ENCODE assay signal across 19 cellular contexts in the genomic region with DNA sequence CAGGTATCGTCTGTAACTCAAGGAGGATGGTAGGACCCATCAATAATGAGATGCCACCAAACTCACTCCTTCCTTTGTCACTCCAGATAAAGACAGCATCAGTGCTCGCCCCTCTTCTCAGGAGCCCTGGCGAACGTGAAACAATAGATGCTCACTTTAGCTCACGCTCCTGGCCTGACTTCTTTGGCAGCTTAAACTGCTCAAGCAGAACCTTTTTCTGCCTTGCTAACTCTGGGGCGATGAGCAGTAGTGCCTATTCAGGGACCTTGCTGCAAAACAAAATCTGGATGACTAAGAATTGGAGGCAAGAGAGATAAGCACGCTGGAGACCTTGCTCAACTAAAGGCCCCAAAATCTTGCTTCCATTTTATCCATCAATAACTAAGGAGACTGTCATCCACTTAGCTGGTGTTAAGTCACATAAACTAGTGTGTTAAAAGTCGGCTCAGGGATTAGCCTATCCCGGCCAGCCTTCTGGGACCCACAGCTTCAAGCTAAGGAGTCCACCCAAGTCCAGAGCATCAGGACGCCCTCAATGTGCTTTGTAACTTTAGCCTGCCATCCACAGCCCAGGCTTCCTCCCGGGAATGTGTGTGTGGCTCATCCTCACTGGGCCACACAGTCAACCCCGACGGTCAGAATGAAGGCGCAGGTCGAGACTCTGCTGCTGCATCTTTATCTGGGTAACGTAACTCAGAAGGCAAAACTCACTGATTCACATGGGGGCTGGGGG. TPM values are rescaled to one million over a fixed set of nuclear protein-coding genes. Genes with fewer than 3 reads are reported as not detected.
A peak's percentile ranks its signal among the peaks of the same experiment; 100 is the strongest.
DNase-seq lines count a peak whose midpoint lies in the region; ATAC-seq and TF ChIP-seq lines count a peak whose summit lies in the region.
"Had no signal": no experiment of that assay in that cellular context is flagged by ENCODE, and none has a peak within 500 bp of the region (broad histone marks: within the 10 kb centered on the region; RNA-seq: fewer than 3 reads in every experiment).

No MANE protein-coding gene starts in this region.

- no peak overlapping the region for H3K4me3 ChIP-seq in gastrocnemius medialis
- H3K4me3 ChIP-seq in CD8-positive, alpha-beta memory T cell (ENCODE audit: low read length) = no peak overlapping the region

- in situ Hi-C loops in gastrocnemius medialis (cut with MboI; ENCODE audit: low sequenced_read_pairs in 4 of 4) = no loop called here

- intact Hi-C loops in activated CD4-positive, alpha-beta memory T cell treated with anti-CD3 and anti-CD28 coated beads for 36 hours (cut with micrococcal nuclease) = no loop called here
- intact Hi-C loops in gastrocnemius medialis (cut with DNase I; ENCODE audit: low total_unique reads) = loop anchor here (10.0 kb wide), 2 partner anchors 669 to 1251 kb away; a partner anchor contains a TSS

- no peak for TF ChIP-seq CTCF in gastrocnemius medialis (IDR thresholded peaks at IDR 0.05 in 4 of 5, conservative IDR thresholded peaks at IDR 0.05 in 1 of 5)

- H3K27me3 Mint-ChIP-seq in activated CD4-positive, alpha-beta memory T cell treated with anti-CD3 and anti-CD28 coated beads, Interleukin-2, amount 10 ng/mL, durations not matched to agents 7 days and 5 days = peaks cover 27% of the 10 kb centered on the region
- peaks cover 18% of the 10 kb centered on the region for H3K27me3 Mint-ChIP-seq in activated CD4-positive, alpha-beta memory T cell treated with anti-CD3 and anti-CD28 coated beads for 36 hours
- peaks cover 11 to 27% of the 10 kb centered on the region in 2 donors for H3K27me3 Mint-ChIP-seq in CD8-positive, alpha-beta memory T cell
- peaks cover 27% of the 10 kb centered on the region for H3K27me3 Mint-ChIP-seq in T-helper 2 cell treated with Interferon-gamma antibody and Interleukin-4, amounts not matched to agents 5 μg/mL and 100 μg/mL, for 36 hours (ENCODE audit: low read depth)

- H3K27ac ChIP-seq in gastrocnemius medialis = peak overlapping the region; percentile 85 to 92 (median 92)
- H3K27ac ChIP-seq in CD8-positive, alpha-beta memory T cell (ENCODE audit: low read depth, low read length) = no peak overlapping the region
- H3K27ac ChIP-seq: epithelial cell of prostate, VCaP had no signal

- no peaks in the 10 kb centered on the region for H3K27me3 ChIP-seq in gastrocnemius medialis
- H3K27me3 ChIP-seq in CD8-positive, alpha-beta memory T cell (ENCODE audit: insufficient read depth, low read length, poor library complexity, severe bottlenecking) = no peaks in the 10 kb centered on the region

- TF ChIP-seq POLR2A in gastrocnemius medialis (IDR thresholded peaks at IDR 0.05) = no peak

- H3K4me3 Mint-ChIP-seq in activated CD4-positive, alpha-beta memory T cell treated with anti-CD3 and anti-CD28 coated beads, Interleukin-2, amount 10 ng/mL, durations not matched to agents 7 days and 5 days = no peak overlapping the region
- no peak overlapping the region for H3K4me3 Mint-ChIP-seq in activated CD4-positive, alpha-beta memory T cell treated with anti-CD3 and anti-CD28 coated beads for 36 hours
- H3K4me3 Mint-ChIP-seq in CD8-positive, alpha-beta memory T cell = no peak overlapping the region
- H3K4me3 Mint-ChIP-seq in T-helper 2 cell treated with Interferon-gamma antibody and Interleukin-4, amounts not matched to agents 5 μg/mL and 100 μg/mL, for 36 hours = no peak overlapping the region
- H3K4me3 Mint-ChIP-seq: activated naive CD8-positive, alpha-beta T cell treated with anti-CD3 and anti-CD28 coated beads, Interleukin-2, amount 10 ng/mL, durations not matched to agents 7 days and 5 days; CD4-positive, alpha-beta T cell; stimulated activated effector memory CD8-positive, alpha-beta T cell treated with anti-CD3 and anti-CD28 coated beads, Interleukin-12 subunit alpha, Interleukin-12 subunit beta, amount 100 ng/mL, for 72 hours had no signal

- peak; percentile 12 for ATAC-seq in HG03060 (IDR thresholded peaks at IDR 0.05; ENCODE audit: low read depth, unreplicated experiment)
- peak in 1 of 2 donors; percentile 13 for ATAC-seq in gastrocnemius medialis
- ATAC-seq: right cardiac atrium; stimulated activated effector memory CD8-positive, alpha-beta T cell treated with anti-CD3 and anti-CD28 coated beads, Interleukin-12 subunit alpha, Interleukin-12 subunit beta, amount 100 ng/mL, for 72 hours had no signal

- POLR2A ChIA-PET in activated CD4-positive, alpha-beta memory T cell treated with anti-CD3 and anti-CD28 coated beads, Interleukin-2, amount 10 ng/mL, durations not matched to agents 7 days and 5 days (lab: Charles Lee) = no interaction called here
- POLR2A ChIA-PET in activated CD4-positive, alpha-beta memory T cell treated with anti-CD3 and anti-CD28 coated beads for 36 hours (lab: Charles Lee) = no interaction called here
- POLR2A ChIA-PET in CD8-positive, alpha-beta memory T cell (lab: Charles Lee) = no interaction called here

- H3K4me1 Mint-ChIP-seq in activated CD4-positive, alpha-beta memory T cell treated with anti-CD3 and anti-CD28 coated beads, Interleukin-2, amount 10 ng/mL, durations not matched to agents 7 days and 5 days = peaks cover 3% of the 10 kb centered on the region
- H3K4me1 Mint-ChIP-seq in activated CD4-positive, alpha-beta memory T cell treated with anti-CD3 and anti-CD28 coated beads for 36 hours (ENCODE audit: low read depth) = peaks cover 8% of the 10 kb centered on the region
- peaks cover 4 to 10% (median 6%) of the 10 kb centered on the region in 3 donors for H3K4me1 Mint-ChIP-seq in CD8-positive, alpha-beta memory T cell
- peaks cover 2% of the 10 kb centered on the region for H3K4me1 Mint-ChIP-seq in T-helper 2 cell treated with Interferon-gamma antibody and Interleukin-4, amounts not matched to agents 5 μg/mL and 100 μg/mL, for 36 hours (ENCODE audit: low read depth)

- peaks cover 70% of the 10 kb centered on the region in 2 donors for H3K4me1 ChIP-seq in gastrocnemius medialis
- H3K4me1 ChIP-seq in CD8-positive, alpha-beta memory T cell (ENCODE audit: insufficient read depth, low read length) = peaks cover 15% of the 10 kb centered on the region

- no peaks in the 10 kb centered on the region for H3K9me3 ChIP-seq in gastrocnemius medialis
- H3K9me3 ChIP-seq in CD8-positive, alpha-beta memory T cell (ENCODE audit: low read length) = no peaks in the 10 kb centered on the region

- CTCF ChIA-PET in activated CD4-positive, alpha-beta memory T cell treated with anti-CD3 and anti-CD28 coated beads, Interleukin-2, amount 10 ng/mL, durations not matched to agents 7 days and 5 days (lab: Charles Lee) = no interaction called here
- CTCF ChIA-PET in activated CD4-positive, alpha-beta memory T cell treated with anti-CD3 and anti-CD28 coated beads for 36 hours (lab: Charles Lee) = no interaction called here
- CTCF ChIA-PET in CD8-positive, alpha-beta memory T cell (lab: Charles Lee) = no interaction called here

- H3K36me3 Mint-ChIP-seq in activated CD4-positive, alpha-beta memory T cell treated with anti-CD3 and anti-CD28 coated beads, Interleukin-2, amount 10 ng/mL, durations not matched to agents 7 days and 5 days (ENCODE audit: low read depth) = no peaks in the 10 kb centered on the region
- H3K36me3 Mint-ChIP-seq in activated CD4-positive, alpha-beta memory T cell treated with anti-CD3 and anti-CD28 coated beads for 36 hours = no peaks in the 10 kb centered on the region
- H3K36me3 Mint-ChIP-seq in CD8-positive, alpha-beta memory T cell = peaks cover 0 to 2% (median 0%) of the 10 kb centered on the region in 3 donors
- H3K36me3 Mint-ChIP-seq in T-helper 2 cell treated with Interferon-gamma antibody and Interleukin-4, amounts not matched to agents 5 μg/mL and 100 μg/mL, for 36 hours (ENCODE audit: low read depth) = no peaks in the 10 kb centered on the region
- H3K36me3 Mint-ChIP-seq: activated naive CD8-positive, alpha-beta T cell treated with anti-CD3 and anti-CD28 coated beads, Interleukin-2, amount 10 ng/mL, durations not matched to agents 7 days and 5 days; stimulated activated effector memory CD8-positive, alpha-beta T cell treated with anti-CD3 and anti-CD28 coated beads, Interleukin-12 subunit alpha, Interleukin-12 subunit beta, amount 100 ng/mL, for 72 hours had no signal

- H3K27ac Mint-ChIP-seq in activated CD4-positive, alpha-beta memory T cell treated with anti-CD3 and anti-CD28 coated beads, Interleukin-2, amount 10 ng/mL, durations not matched to agents 7 days and 5 days = no peak overlapping the region
- no peak overlapping the region for H3K27ac Mint-ChIP-seq in activated CD4-positive, alpha-beta memory T cell treated with anti-CD3 and anti-CD28 coated beads for 36 hours
- no peak overlapping the region for H3K27ac Mint-ChIP-seq in CD8-positive, alpha-beta memory T cell
- H3K27ac Mint-ChIP-seq in T-helper 2 cell treated with Interferon-gamma antibody and Interleukin-4, amounts not matched to agents 5 μg/mL and 100 μg/mL, for 36 hours = no peak overlapping the region
- H3K27ac Mint-ChIP-seq: activated naive CD8-positive, alpha-beta T cell treated with anti-CD3 and anti-CD28 coated beads, Interleukin-2, amount 10 ng/mL, durations not matched to agents 7 days and 5 days; CD4-positive, alpha-beta T cell; stimulated activated effector memory CD8-positive, alpha-beta T cell treated with anti-CD3 and anti-CD28 coated beads, Interleukin-12 subunit alpha, Interleukin-12 subunit beta, amount 100 ng/mL, for 72 hours had no signal

- DNase-seq in activated CD4-positive, alpha-beta memory T cell treated with anti-CD3 and anti-CD28 coated beads, Interleukin-2, amount 10 ng/mL, durations not matched to agents 7 days and 5 days = peak; percentile 4
- no peak for DNase-seq in activated CD4-positive, alpha-beta memory T cell treated with anti-CD3 and anti-CD28 coated beads for 36 hours
- DNase-seq in glomerular visceral epithelial cell (ENCODE audit: extremely low spot score) (peak; percentile 50), gastrocnemius medialis (peak in 1 of 2 donors; percentile 28), SIG-M5 treated with dmso at 0.1 percent for 504 hours (lab: John Stamatoyannopoulos, UW; ENCODE audit: unreplicated experiment) (no peak)
- DNase-seq in CD8-positive, alpha-beta memory T cell = no peak
- DNase-seq in T-helper 2 cell treated with Interferon-gamma antibody and Interleukin-4, amounts not matched to agents 5 μg/mL and 100 μg/mL, for 36 hours (ENCODE audit: low spot score) = no peak
- DNase-seq: 8988T; activated naive CD8-positive, alpha-beta T cell treated with anti-CD3 and anti-CD28 coated beads, Interleukin-2, amount 10 ng/mL, durations not matched to agents 7 days and 5 days; CD4-positive, alpha-beta T cell; NCI-H1092 treated with DMSO at 0.1 percent for 48 hours; NCI-H446; OCI-M1; right cardiac atrium; stimulated activated CD4-positive, alpha-beta T cell treated with anti-CD3 and anti-CD28 coated beads, Interleukin-4, amount 100 ng/mL, for 4 hours had no signal

- H3K9me3 Mint-ChIP-seq in activated CD4-positive, alpha-beta memory T cell treated with anti-CD3 and anti-CD28 coated beads, Interleukin-2, amount 10 ng/mL, durations not matched to agents 7 days and 5 days = no peaks in the 10 kb centered on the region
- H3K9me3 Mint-ChIP-seq in activated CD4-positive, alpha-beta memory T cell treated with anti-CD3 and anti-CD28 coated beads for 36 hours = no peaks in the 10 kb centered on the region
- H3K9me3 Mint-ChIP-seq in CD8-positive, alpha-beta memory T cell = no peaks in the 10 kb centered on the region
- no peaks in the 10 kb centered on the region for H3K9me3 Mint-ChIP-seq in T-helper 2 cell treated with Interferon-gamma antibody and Interleukin-4, amounts not matched to agents 5 μg/mL and 100 μg/mL, for 36 hours
- H3K9me3 Mint-ChIP-seq: activated naive CD8-positive, alpha-beta T cell treated with anti-CD3 and anti-CD28 coated beads, Interleukin-2, amount 10 ng/mL, durations not matched to agents 7 days and 5 days; CD4-positive, alpha-beta T cell; stimulated activated effector memory CD8-positive, alpha-beta T cell treated with anti-CD3 and anti-CD28 coated beads, Interleukin-12 subunit alpha, Interleukin-12 subunit beta, amount 100 ng/mL, for 72 hours had no signal

- no peaks in the 10 kb centered on the region for H3K36me3 ChIP-seq in gastrocnemius medialis
- no peaks in the 10 kb centered on the region for H3K36me3 ChIP-seq in CD8-positive, alpha-beta memory T cell (ENCODE audit: insufficient read depth, low read length)

RNA-seq across cellular contexts. Expression of a gene that starts 38.9 kb away (rescaled TPM):
- 1 to 10 TPM; 3.9 to 5.0 TPM for total RNA-seq in activated CD4-positive, alpha-beta memory T cell treated with anti-CD3 and anti-CD28 coated beads, Interleukin-2, amount 10 ng/mL, durations not matched to agents 7 days and 5 days
- total RNA-seq in activated CD4-positive, alpha-beta memory T cell treated with anti-CD3 and anti-CD28 coated beads for 36 hours = 1 to 10 TPM; 2.7 to 4.8 TPM
- 10 to 100 TPM in 3 of 4 donors, 1 to 10 TPM in 1; 8.4 to 19.3 (median 12.4) TPM for total RNA-seq in gastrocnemius medialis
- total RNA-seq in CD8-positive, alpha-beta memory T cell = 1 to 10 TPM; 1.3 to 1.6 TPM
- polyA plus RNA-seq in CD8-positive, alpha-beta memory T cell = 1.9 TPM

Comparison
In these comparisons a context has a peak if more than half of its experiments do, and no peak if none do; other contexts are left out.
1. DNase-seq: peak in activated CD4-positive, alpha-beta memory T cell treated with anti-CD3 and anti-CD28 coated beads, Interleukin-2, amount 10 ng/mL, durations not matched to agents 7 days and 5 days (single experiment) and glomerular visceral epithelial cell (single experiment); none in activated CD4-positive, alpha-beta memory T cell treated with anti-CD3 and anti-CD28 coated beads for 36 hours (single experiment), CD8-positive, alpha-beta memory T cell (0 of 5), SIG-M5 treated with dmso at 0.1 percent for 504 hours (single experiment) and T-helper 2 cell treated with Interferon-gamma antibody and Interleukin-4, amounts not matched to agents 5 μg/mL and 100 μg/mL, for 36 hours (single experiment).